ENCODE assay signal across 11 cellular contexts in genomic region chr9:93464876-93465275, GRCh38. TPM values are rescaled to one million over a fixed set of nuclear protein-coding genes. Genes with fewer than 3 reads are reported as not detected.
DNase-seq lines count a peak whose midpoint lies in the region; ATAC-seq and TF ChIP-seq lines count a peak whose summit lies in the region.
"Had no signal": no experiment of that assay in that cellular context is flagged by ENCODE, and none has a peak within 500 bp of the region (broad histone marks: within the 10 kb centered on the region; RNA-seq: fewer than 3 reads in every experiment).

No MANE protein-coding gene starts in this region.

- no peak for TF ChIP-seq CTCF in CD4-positive, alpha-beta T cell (IDR thresholded peaks at IDR 0.05)
- no peak for TF ChIP-seq CTCF in activated CD8-positive, alpha-beta T cell treated with anti-CD3 and anti-CD28 coated beads for 36 hours (IDR thresholded peaks at IDR 0.05)

- no peaks in the 10 kb centered on the region for H3K27me3 Mint-ChIP-seq in CD4-positive, alpha-beta T cell
- H3K27me3 Mint-ChIP-seq in IgD-negative memory B cell, result no peaks in the 10 kb centered on the region
- H3K27me3 Mint-ChIP-seq in activated CD8-positive, alpha-beta T cell treated with anti-CD3 and anti-CD28 coated beads for 36 hours, result no peaks in the 10 kb centered on the region

- H3K27me3 ChIP-seq in CD4-positive, alpha-beta T cell (ENCODE audit: control insufficient read depth, insufficient read depth, low read length), result no peaks in the 10 kb centered on the region
- no peaks in the 10 kb centered on the region for H3K27me3 ChIP-seq in mucosa of rectum (ENCODE audit: control insufficient read depth in 2 of 2, insufficient read depth in 2 of 2, low read length in 2 of 2)

- H3K9me3 ChIP-seq in CD4-positive, alpha-beta T cell (ENCODE audit: control insufficient read depth, low read length), result no peaks in the 10 kb centered on the region
- H3K9me3 ChIP-seq in mucosa of rectum (ENCODE audit: control insufficient read depth in 2 of 2, low read length in 2 of 2), result no peaks in the 10 kb centered on the region

- H3K9me3 Mint-ChIP-seq in CD4-positive, alpha-beta T cell, result no peaks in the 10 kb centered on the region
- no peaks in the 10 kb centered on the region for H3K9me3 Mint-ChIP-seq in IgD-negative memory B cell
- no peaks in the 10 kb centered on the region for H3K9me3 Mint-ChIP-seq in activated CD8-positive, alpha-beta T cell treated with anti-CD3 and anti-CD28 coated beads for 36 hours

- peaks cover 0 to 3% of the 10 kb centered on the region in 2 donors for H3K36me3 ChIP-seq in mucosa of rectum (ENCODE audit: control insufficient read depth in 2 of 2, insufficient read depth in 2 of 2, low read length in 2 of 2)

- peak overlapping the region; percentile 14 for H3K4me3 Mint-ChIP-seq in CD4-positive, alpha-beta T cell
- H3K4me3 Mint-ChIP-seq in IgD-negative memory B cell, result peak overlapping the region in 3 of 4 donors; percentile 72 to 88 (median 87)
- H3K4me3 Mint-ChIP-seq in activated CD8-positive, alpha-beta T cell treated with anti-CD3 and anti-CD28 coated beads for 36 hours, result peak overlapping the region; percentile 42

- no peak for DNase-seq in CD4-positive, alpha-beta T cell
- DNase-seq in activated CD8-positive, alpha-beta T cell treated with anti-CD3 and anti-CD28 coated beads for 36 hours, result no peak
- DNase-seq in cerebellum (ENCODE audit: low spot score), result no peak
- DNase-seq in GM03348 (ENCODE audit: low spot score), result no peak
- DNase-seq in stimulated activated CD4-positive, alpha-beta T cell treated with anti-CD3 and anti-CD28 coated beads, Interleukin-2, amount 100 ng/mL, for 24 hours, result no peak

- peaks cover under 1% of the 10 kb centered on the region for H3K36me3 Mint-ChIP-seq in CD4-positive, alpha-beta T cell (ENCODE audit: low read depth)
- peaks cover 2% of the 10 kb centered on the region for H3K36me3 Mint-ChIP-seq in IgD-negative memory B cell
- peaks cover 30% of the 10 kb centered on the region for H3K36me3 Mint-ChIP-seq in activated CD8-positive, alpha-beta T cell treated with anti-CD3 and anti-CD28 coated beads for 36 hours (ENCODE audit: low read depth)

- intact Hi-C loops in CD4-positive, alpha-beta T cell (cut with DNase I, micrococcal nuclease), result no loop called here
- intact Hi-C loops in activated CD8-positive, alpha-beta T cell treated with anti-CD3 and anti-CD28 coated beads for 36 hours (cut with micrococcal nuclease), result no loop called here

- peaks cover 89% of the 10 kb centered on the region for H3K4me1 Mint-ChIP-seq in CD4-positive, alpha-beta T cell (ENCODE audit: low read depth)
- peaks cover 53 to 73% (median 67%) of the 10 kb centered on the region in 3 donors for H3K4me1 Mint-ChIP-seq in IgD-negative memory B cell
- peaks cover 83% of the 10 kb centered on the region for H3K4me1 Mint-ChIP-seq in activated CD8-positive, alpha-beta T cell treated with anti-CD3 and anti-CD28 coated beads for 36 hours (ENCODE audit: low read depth)

- H3K4me3 ChIP-seq in mucosa of rectum (ENCODE audit: low read length in 2 of 2), result no peak overlapping the region

- CTCF ChIA-PET in CD4-positive, alpha-beta T cell (lab: Charles Lee), result interaction anchor here (1.8 to 2.0 kb wide), 3 partner anchors 11 to 102 kb away, joined by 4 to 8 read pairs (median 7); partner anchors contain the start of gene FAM120AOS
- CTCF ChIA-PET in activated CD8-positive, alpha-beta T cell treated with anti-CD3 and anti-CD28 coated beads for 36 hours (lab: Charles Lee), result interaction anchor here (0.8 to 3.7 kb wide), 3 partner anchors 9 to 101 kb away, joined by 3 to 21 read pairs (median 12); partner anchors contain the start of gene FAM120AOS

- H3K4me1 ChIP-seq in mucosa of rectum (ENCODE audit: control insufficient read depth in 2 of 2, insufficient read depth in 2 of 2, low read length in 2 of 2), result peaks cover 54 to 56% of the 10 kb centered on the region in 2 donors
- H3K4me1 ChIP-seq: parathyroid adenoma had no signal

- ATAC-seq in CD4-positive, alpha-beta T cell (ENCODE audit: poor library complexity), result no peak
- ATAC-seq in activated CD8-positive, alpha-beta T cell treated with anti-CD3 and anti-CD28 coated beads for 36 hours, result no peak
- no peak for ATAC-seq in GM21515 (IDR thresholded peaks at IDR 0.05; ENCODE audit: unreplicated experiment)
- ATAC-seq: HCT116 had no signal

- H3K27ac ChIP-seq in CD4-positive, alpha-beta T cell (ENCODE audit: low read depth, low read length), result no peak overlapping the region
- peak overlapping the region; percentile 38 to 54 for H3K27ac ChIP-seq in mucosa of rectum (ENCODE audit: low read depth in 2 of 2, low read length in 2 of 2)
- H3K27ac ChIP-seq: HL-60, parathyroid adenoma had no signal

- POLR2A ChIA-PET in CD4-positive, alpha-beta T cell (lab: Charles Lee), result interaction anchor here (0.9 to 3.0 kb wide), 3 partner anchors 11 to 13 kb away, joined by 3 to 16 read pairs (median 9); partner anchors contain the start of gene FAM120AOS
- POLR2A ChIA-PET in activated CD8-positive, alpha-beta T cell treated with anti-CD3 and anti-CD28 coated beads for 36 hours (lab: Charles Lee), result interaction anchor here (0.6 to 4.0 kb wide), 2 partner anchors 12 to 36 kb away, joined by 3 to 31 read pairs; partner anchors contain the start of genes FAM120A and FAM120AOS

- peak overlapping the region; percentile 21 for H3K27ac Mint-ChIP-seq in CD4-positive, alpha-beta T cell
- H3K27ac Mint-ChIP-seq in IgD-negative memory B cell, result peak overlapping the region; percentile 92 to 98 (median 95)
- peak overlapping the region; percentile 90 for H3K27ac Mint-ChIP-seq in activated CD8-positive, alpha-beta T cell treated with anti-CD3 and anti-CD28 coated beads for 36 hours

- H3K9ac ChIP-seq in mucosa of rectum (ENCODE audit: low read depth in 1 of 2, low read length in 2 of 2), result no peak overlapping the region
- H3K9ac ChIP-seq: parathyroid adenoma had no signal

RNA-seq across cellular contexts. Expression of gene FAM120AOS, which starts 11.5 kb away (rescaled TPM):
- 10 to 100 TPM; 45.6 to 50.3 TPM for total RNA-seq in CD4-positive, alpha-beta T cell
- polyA plus RNA-seq in IgD-negative memory B cell, result 62.9 TPM
- 10 to 100 TPM; 32.8 to 36.4 TPM for total RNA-seq in activated CD8-positive, alpha-beta T cell treated with anti-CD3 and anti-CD28 coated beads for 36 hours
- total RNA-seq in cerebellum, result 24.7 TPM

RNA-seq across cellular contexts. Expression of gene FAM120A, which starts 13.4 kb away (rescaled TPM):
- 10 to 100 TPM; 46.5 to 51.7 TPM for total RNA-seq in CD4-positive, alpha-beta T cell
- polyA plus RNA-seq in IgD-negative memory B cell, result 14.5 TPM
- 100 to 1,000 TPM; 121 to 125 TPM for total RNA-seq in activated CD8-positive, alpha-beta T cell treated with anti-CD3 and anti-CD28 coated beads for 36 hours
- 72.9 TPM for total RNA-seq in cerebellum

Comparison
In these comparisons a context has a peak if more than half of its experiments do, and no peak if none do; other contexts are left out.
1. H3K27ac Mint-ChIP-seq: peak in every context shown above with its lines; median percentile 95 in IgD-negative memory B cell; 90 in activated CD8-positive, alpha-beta T cell treated with anti-CD3 and anti-CD28 coated beads for 36 hours; 21 in CD4-positive, alpha-beta T cell.
2. H3K4me3 Mint-ChIP-seq: peak in every context shown above with its lines; median percentile 87 in IgD-negative memory B cell; 42 in activated CD8-positive, alpha-beta T cell treated with anti-CD3 and anti-CD28 coated beads for 36 hours; 14 in CD4-positive, alpha-beta T cell.